In the genomic region with DNA sequence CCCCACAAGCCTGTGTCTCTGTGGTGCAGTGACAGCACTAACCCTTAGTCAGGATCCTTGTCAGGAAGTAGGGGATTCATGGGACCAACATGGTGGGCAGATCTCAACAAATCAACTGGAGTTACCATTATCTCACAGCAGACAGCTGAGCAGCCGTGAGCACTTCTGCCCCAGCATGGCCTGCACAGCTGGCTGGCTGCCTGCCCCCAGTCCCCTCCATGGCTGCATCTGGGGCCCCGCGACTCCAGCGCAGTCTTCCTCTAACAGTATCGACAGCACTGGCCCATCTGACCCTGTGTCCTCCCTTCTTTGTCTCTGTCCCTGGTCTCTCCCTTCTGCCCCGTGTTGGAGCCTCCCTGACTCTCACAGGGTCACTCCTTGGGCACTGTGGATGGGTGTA, we compare ENCODE assay signal across 2 cellular contexts.
TF ChIP-seq lines count a peak whose summit lies in the region.

No MANE protein-coding gene starts in this region.

TF ChIP-seq in IMR-90, 13 proteins besides CTCF, POLR2A, EP300 and RAD21:
- TF ChIP-seq, protein P1, sequence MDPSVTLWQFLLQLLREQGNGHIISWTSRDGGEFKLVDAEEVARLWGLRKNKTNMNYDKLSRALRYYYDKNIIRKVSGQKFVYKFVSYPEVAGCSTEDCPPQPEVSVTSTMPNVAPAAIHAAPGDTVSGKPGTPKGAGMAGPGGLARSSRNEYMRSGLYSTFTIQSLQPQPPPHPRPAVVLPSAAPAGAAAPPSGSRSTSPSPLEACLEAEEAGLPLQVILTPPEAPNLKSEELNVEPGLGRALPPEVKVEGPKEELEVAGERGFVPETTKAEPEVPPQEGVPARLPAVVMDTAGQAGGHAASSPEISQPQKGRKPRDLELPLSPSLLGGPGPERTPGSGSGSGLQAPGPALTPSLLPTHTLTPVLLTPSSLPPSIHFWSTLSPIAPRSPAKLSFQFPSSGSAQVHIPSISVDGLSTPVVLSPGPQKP (IDR thresholded peaks at IDR 0.05; ENCODE audit: borderline replicate concordance, low read depth, low read length), result no peak
- no peak for TF ChIP-seq MXI1 (IDR thresholded peaks at IDR 0.05; ENCODE audit: borderline replicate concordance, low read depth, low read length)
- TF ChIP-seq RFX5 (IDR thresholded peaks at IDR 0.05; ENCODE audit: low read depth, low read length), result no peak
- TF ChIP-seq BHLHE40 (IDR thresholded peaks at IDR 0.05; ENCODE audit: low read depth, low read length), result no peak
- TF ChIP-seq SMC3 (IDR thresholded peaks at IDR 0.05; ENCODE audit: low read depth, low read length), result no peak
- TF ChIP-seq MAFK (IDR thresholded peaks at IDR 0.05; ENCODE audit: low read depth, low read length), result no peak
- TF ChIP-seq NFE2L2 (IDR thresholded peaks at IDR 0.05; ENCODE audit: low read depth, low read length), result no peak
- no peak for TF ChIP-seq CEBPB (IDR thresholded peaks at IDR 0.05; ENCODE audit: low read depth, low read length)
- no peak for TF ChIP-seq RCOR1 (IDR thresholded peaks at IDR 0.05; ENCODE audit: insufficient replicate concordance, low read length)
- no peak for TF ChIP-seq MAZ (IDR thresholded peaks at IDR 0.05; ENCODE audit: borderline replicate concordance, low read depth, low read length)
- TF ChIP-seq FOS (IDR thresholded peaks at IDR 0.05; ENCODE audit: low read depth, low read length), result no peak
- no peak for TF ChIP-seq CHD1 (IDR thresholded peaks at IDR 0.05; ENCODE audit: low read depth, low read length)
- no peak for TF ChIP-seq USF2 (IDR thresholded peaks at IDR 0.05; ENCODE audit: low read depth, low read length)
TF ChIP-seq in IMR-90: peak in this region for 0.

TF ChIP-seq in H1, 55 proteins besides CTCF, POLR2A, EP300 and RAD21:
- TF ChIP-seq USF2 (IDR thresholded peaks at IDR 0.05; ENCODE audit: low read length), result no peak
- no peak for TF ChIP-seq POLR2AphosphoS5 (IDR thresholded peaks at IDR 0.05; ENCODE audit: low read depth, low read length)
- no peak for TF ChIP-seq BCL11A (IDR thresholded peaks at IDR 0.05; ENCODE audit: low read depth in 2 of 2, low read length in 2 of 2)
- no peak for TF ChIP-seq CREB1 (IDR thresholded peaks at IDR 0.05)
- TF ChIP-seq SAP30 (IDR thresholded peaks at IDR 0.05; ENCODE audit: insufficient read depth, insufficient replicate concordance, low read length), result no peak
- TF ChIP-seq SP4 (IDR thresholded peaks at IDR 0.05; ENCODE audit: low read length), result no peak
- no peak for TF ChIP-seq JUND (IDR thresholded peaks at IDR 0.05; ENCODE audit: low read length)
- TF ChIP-seq, protein P2, sequence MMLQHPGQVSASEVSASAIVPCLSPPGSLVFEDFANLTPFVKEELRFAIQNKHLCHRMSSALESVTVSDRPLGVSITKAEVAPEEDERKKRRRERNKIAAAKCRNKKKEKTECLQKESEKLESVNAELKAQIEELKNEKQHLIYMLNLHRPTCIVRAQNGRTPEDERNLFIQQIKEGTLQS (IDR thresholded peaks at IDR 0.05; ENCODE audit: insufficient read depth, low read depth, low read length), result no peak
- no peak for TF ChIP-seq KDM1A (IDR thresholded peaks at IDR 0.05; ENCODE audit: borderline replicate concordance, low read length)
- no peak for TF ChIP-seq TAF1 (IDR thresholded peaks at IDR 0.05; ENCODE audit: low read depth, low read length)
- TF ChIP-seq KDM4A (IDR thresholded peaks at IDR 0.05; ENCODE audit: low read depth, low read length, severe bottlenecking), result no peak
- TF ChIP-seq JUN (IDR thresholded peaks at IDR 0.05; ENCODE audit: low read depth, low read length), result no peak
- TF ChIP-seq SP1 (IDR thresholded peaks at IDR 0.05; ENCODE audit: low read depth, low read length), result no peak
- TF ChIP-seq CHD1 (IDR thresholded peaks at IDR 0.05; ENCODE audit: low read depth, low read length), result no peak
- no peak for TF ChIP-seq SP2 (IDR thresholded peaks at IDR 0.05; ENCODE audit: low read length)
- no peak for TF ChIP-seq MAFK (IDR thresholded peaks at IDR 0.05; ENCODE audit: low read depth, low read length)
- no peak for TF ChIP-seq TBP (IDR thresholded peaks at IDR 0.05; ENCODE audit: low read depth, low read length)
- TF ChIP-seq CHD7 (IDR thresholded peaks at IDR 0.05; ENCODE audit: insufficient replicate concordance, low read length), result no peak
- no peak for TF ChIP-seq NRF1 (IDR thresholded peaks at IDR 0.05; ENCODE audit: low read depth, low read length)
TF ChIP-seq in H1: peak in this region for 0.
